8 cellular contexts compared by ENCODE assay signal in genomic region chr2:208265371-208265806, GRCh38. TPM values are rescaled to one million over a fixed set of nuclear protein-coding genes. Genes with fewer than 3 reads are reported as not detected.
DNase-seq lines count a peak whose midpoint lies in the region; ATAC-seq and TF ChIP-seq lines count a peak whose summit lies in the region.

No MANE protein-coding gene starts in this region.

- ATAC-seq in GM18867 (IDR thresholded peaks at IDR 0.05; ENCODE audit: unreplicated experiment) (peak; percentile 38), HG03045 (IDR thresholded peaks at IDR 0.05; ENCODE audit: unreplicated experiment) (peak; percentile 42)

- H3K27me3 ChIP-seq in adrenal gland: no peaks in the 10 kb centered on the region

- H3K9me3 ChIP-seq in adrenal gland (replicated peaks in 1 of 3): no peaks in the 10 kb centered on the region

- TF ChIP-seq CTCF in adrenal gland (IDR thresholded peaks at IDR 0.05) (no peak), retinal pigment epithelial cell (conservative IDR thresholded peaks at IDR 0.05; ENCODE audit: low read depth, low read length) (no peak)

- H3K4me1 ChIP-seq in adrenal gland (replicated peaks in 1 of 2): peaks cover 21 to 38% of the 10 kb centered on the region in 2 donors

- no peaks in the 10 kb centered on the region for H3K36me3 ChIP-seq in adrenal gland (replicated peaks in 1 of 2)

- TF ChIP-seq POLR2A in adrenal gland (IDR thresholded peaks at IDR 0.05): no peak

- H3K27ac ChIP-seq in adrenal gland: peak overlapping the region; percentile 15 to 97 (median 94)

- peak overlapping the region in 2 of 4 donors; percentile 81 to 93 for H3K4me3 ChIP-seq in adrenal gland
- H3K4me3 ChIP-seq in retinal pigment epithelial cell (ENCODE audit: low read length): peak overlapping the region; percentile 92

- WGBS in adrenal gland, 4 donors: 3 to 7% (median 5%) methylated on average over 9 of the region's 9 CpGs

- DNase-seq in C1 segment of cervical spinal cord (lab: John Stamatoyannopoulos, UW) (peak in 10 of 14 donors; percentile 19 to 72 (median 30)), RKO (ENCODE audit: low spot score) (peak; percentile 73), adrenal gland (peak in 6 of 7 donors; percentile 35 to 70 (median 44)), hepatic stellate cell (ENCODE audit: low spot score) (peak; percentile 32), retinal pigment epithelial cell (ENCODE audit: low read depth) (peak; percentile 24), occipital lobe (lab: John Stamatoyannopoulos, UW) (no peak)

- intact Hi-C loops in adrenal gland (cut with DNase I): no loop called here

RNA-seq across cellular contexts. Expression of gene PIKFYVE, which starts 0.7 kb away (rescaled TPM):
- total RNA-seq in adrenal gland: 10 to 100 TPM; 15.4 to 29.7 (median 25.9) TPM
- 10 to 100 TPM in 1 of 3 donors, 1 to 10 TPM in 2; 5.1 to 17.8 (median 7.4) TPM for polyA plus RNA-seq in adrenal gland
- 57.1 TPM for total RNA-seq in occipital lobe

RNA-seq across cellular contexts. Expression of gene IDH1, which starts 10.5 kb away (rescaled TPM):
- total RNA-seq in adrenal gland: 100 to 1,000 TPM; 337 to 562 (median 488) TPM
- 100 to 1,000 TPM in 2 of 3 donors, 10 to 100 TPM in 1; 82.8 to 525 (median 117) TPM for polyA plus RNA-seq in adrenal gland
- 210 TPM for total RNA-seq in occipital lobe
